In the genomic region with DNA sequence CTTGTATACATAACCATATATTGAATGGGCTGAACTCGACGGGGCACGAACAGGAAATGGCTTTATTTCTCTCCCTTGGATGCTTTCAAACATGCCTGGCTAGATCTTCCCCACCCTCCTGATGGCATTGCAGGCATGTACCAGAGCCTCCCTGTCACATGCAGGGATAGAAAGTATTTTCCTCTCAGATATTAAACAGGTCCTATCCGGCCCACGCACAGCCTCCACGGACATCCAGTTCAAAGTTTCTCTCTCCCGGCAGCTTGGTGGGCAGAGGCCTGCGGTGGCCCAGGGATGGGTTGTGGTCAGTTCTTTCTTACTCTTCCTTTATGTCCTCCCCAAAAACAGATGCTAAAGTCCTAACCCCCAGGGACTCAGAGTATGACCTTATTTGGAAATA, we compare ENCODE assay signal across 1 cellular context.
TF ChIP-seq lines count a peak whose summit lies in the region.

No MANE protein-coding gene starts in this region.

TF ChIP-seq in IMR-90, 13 proteins besides CTCF, POLR2A, EP300 and RAD21:
- no peak for TF ChIP-seq ELK1 (IDR thresholded peaks at IDR 0.05; ENCODE audit: borderline replicate concordance, low read depth, low read length)
- TF ChIP-seq CEBPB (IDR thresholded peaks at IDR 0.05; ENCODE audit: low read depth, low read length), result no peak
- no peak for TF ChIP-seq FOS (IDR thresholded peaks at IDR 0.05; ENCODE audit: low read depth, low read length)
- TF ChIP-seq MAFK (IDR thresholded peaks at IDR 0.05; ENCODE audit: low read depth, low read length), result no peak
- no peak for TF ChIP-seq CHD1 (IDR thresholded peaks at IDR 0.05; ENCODE audit: low read depth, low read length)
- TF ChIP-seq SMC3 (IDR thresholded peaks at IDR 0.05; ENCODE audit: low read depth, low read length), result no peak
- no peak for TF ChIP-seq RCOR1 (IDR thresholded peaks at IDR 0.05; ENCODE audit: insufficient replicate concordance, low read length)
TF ChIP-seq in IMR-90: peak in this region for 0.
